In genomic region chr7:87474046-87474445, GRCh38 we compare ENCODE assay signal across 10 cellular contexts. TPM values are rescaled to one million over a fixed set of nuclear protein-coding genes. Genes with fewer than 3 reads are reported as not detected.
DNase-seq lines count a peak whose midpoint lies in the region; ATAC-seq and TF ChIP-seq lines count a peak whose summit lies in the region.
"Had no signal": no experiment of that assay in that cellular context is flagged by ENCODE, and none has a peak within 500 bp of the region (broad histone marks: within the 10 kb centered on the region; RNA-seq: fewer than 3 reads in every experiment).

No MANE protein-coding gene starts in this region.

- H3K4me1 ChIP-seq in rectal smooth muscle tissue (ENCODE audit: control insufficient read depth, insufficient read depth, low read length): no peaks in the 10 kb centered on the region

- DNase-seq in astrocyte of the spinal cord (ENCODE audit: low read depth, low spot score): peak; percentile 7
- no peak for DNase-seq in GDM1 (lab: John Stamatoyannopoulos, UW)
- no peak for DNase-seq in NCI-H345 treated with DMSO at 0.1 percent for 48 hours (lab: John Stamatoyannopoulos, UW; ENCODE audit: unreplicated experiment)
- no peak for DNase-seq in posterior vena cava (ENCODE audit: low spot score)
- no peak for DNase-seq in activated CD4-positive, alpha-beta T cell treated with anti-CD3 and anti-CD28 coated beads for 1 hour

- H3K4me3 ChIP-seq in astrocyte of the spinal cord (ENCODE audit: low read depth, low read length): no peak overlapping the region
- peak overlapping the region; percentile 58 for H3K4me3 ChIP-seq in rectal smooth muscle tissue (ENCODE audit: low read length)
- H3K4me3 ChIP-seq: HAP-1 had no signal

- no peaks in the 10 kb centered on the region for H3K27me3 ChIP-seq in rectal smooth muscle tissue (ENCODE audit: control insufficient read depth, insufficient read depth, low read length)
- H3K27me3 ChIP-seq: Peyer's patch had no signal

- ATAC-seq in GM18868 (IDR thresholded peaks at IDR 0.05; ENCODE audit: unreplicated experiment): peak; percentile 1
- ATAC-seq in HG03060 (IDR thresholded peaks at IDR 0.05; ENCODE audit: low read depth, unreplicated experiment): peak; percentile 6

- in situ Hi-C loops in astrocyte of the spinal cord (cut with HindIII; ENCODE audit: low sequenced_read_pairs): no loop called here

- no peak for TF ChIP-seq CTCF in astrocyte of the spinal cord (IDR thresholded peaks at IDR 0.05; ENCODE audit: low read depth, low read length)

- no peaks in the 10 kb centered on the region for H3K36me3 ChIP-seq in rectal smooth muscle tissue (ENCODE audit: control insufficient read depth, insufficient read depth, low read length)
- H3K36me3 ChIP-seq: HAP-1, Peyer's patch had no signal

- H3K27ac ChIP-seq in rectal smooth muscle tissue (ENCODE audit: low read depth, low read length): no peak overlapping the region

- intact Hi-C loops in posterior vena cava (cut with DNase I): no loop called here

- no peak overlapping the region for H3K9ac ChIP-seq in rectal smooth muscle tissue (ENCODE audit: low read length)

RNA-seq across cellular contexts. Expression of gene ABCB4, which starts 1.4 kb away (rescaled TPM):
- total RNA-seq in posterior vena cava: 1 to 10 TPM; 1.9 to 3.7 TPM
